Comparison of ENCODE assay signal across 21 cellular contexts in genomic region chr7:19407270-19407669, GRCh38.
"Had no signal": no experiment of that assay in that cellular context is flagged by ENCODE, and none has a peak within 500 bp of the region (broad histone marks: within the 10 kb centered on the region; RNA-seq: fewer than 3 reads in every experiment).

No MANE protein-coding gene starts in this region.

- H3K4me3 ChIP-seq: heart left ventricle, mucosa of descending colon, spleen, testis, tibial nerve, upper lobe of right lung, vagina had no signal

- H3K36me3 Mint-ChIP-seq: natural killer cell; stimulated activated naive B cell treated with anti-CD40 and anti-IgM and Interleukin-4, amounts not matched to agents 10 μg/mL and 1 μg/mL and 100 μg/mL, for 72 hours had no signal

- DNase-seq: effector CD4-positive, alpha-beta T cell; foreskin melanocyte; heart left ventricle; hypothalamus; kidney glomerular epithelial cell; mammary epithelial cell; mucosa of descending colon; natural killer cell; posterior cingulate gyrus; spleen; stimulated activated CD4-positive, alpha-beta T cell treated with anti-CD3 and anti-CD28 coated beads, Interleukin-15, amount 100 ng/mL, for 24 hours; stimulated activated CD4-positive, alpha-beta T cell treated with anti-CD3 and anti-CD28 coated beads, Interleukin-1b, Interleukin-23, amount 100 ng/mL, for 48 hours; stimulated activated CD4-positive, alpha-beta T cell treated with anti-CD3 and anti-CD28 coated beads, Interleukin-4, amount 100 ng/mL, for 24 hours; stimulated activated naive B cell treated with anti-CD40 and anti-IgM and Interleukin-4, amounts not matched to agents 10 μg/mL and 1 μg/mL and 100 μg/mL, for 72 hours; stimulated activated naive CD8-positive, alpha-beta T cell treated with anti-CD3 and anti-CD28 coated beads, Interleukin-15, amount 100 ng/mL, for 72 hours; testis; upper lobe of right lung had no signal

- H3K4me1 ChIP-seq: heart left ventricle, spleen, testis, tibial nerve, upper lobe of right lung, vagina had no signal

- H3K4me1 Mint-ChIP-seq: neural crest cell; stimulated activated naive B cell treated with anti-CD40 and anti-IgM and Interleukin-4, amounts not matched to agents 10 μg/mL and 1 μg/mL and 100 μg/mL, for 72 hours; stimulated activated naive CD8-positive, alpha-beta T cell treated with anti-CD3 and anti-CD28 coated beads, Interleukin-15, amount 100 ng/mL, for 72 hours had no signal

- ATAC-seq: heart left ventricle; mucosa of descending colon; natural killer cell; sciatic nerve; stimulated activated naive B cell treated with anti-CD40 and anti-IgM and Interleukin-4, amounts not matched to agents 10 μg/mL and 1 μg/mL and 100 μg/mL, for 72 hours; stimulated activated naive CD8-positive, alpha-beta T cell treated with anti-CD3 and anti-CD28 coated beads, Interleukin-15, amount 100 ng/mL, for 72 hours; upper lobe of right lung had no signal

- H3K27ac ChIP-seq: heart left ventricle, spleen, testis, tibial nerve, upper lobe of right lung, vagina had no signal

- H3K9me3 Mint-ChIP-seq: natural killer cell; neural crest cell; stimulated activated naive B cell treated with anti-CD40 and anti-IgM and Interleukin-4, amounts not matched to agents 10 μg/mL and 1 μg/mL and 100 μg/mL, for 72 hours; stimulated activated naive CD8-positive, alpha-beta T cell treated with anti-CD3 and anti-CD28 coated beads, Interleukin-15, amount 100 ng/mL, for 72 hours had no signal

- H3K4me3 Mint-ChIP-seq: natural killer cell; neural crest cell; stimulated activated naive B cell treated with anti-CD40 and anti-IgM and Interleukin-4, amounts not matched to agents 10 μg/mL and 1 μg/mL and 100 μg/mL, for 72 hours; stimulated activated naive CD8-positive, alpha-beta T cell treated with anti-CD3 and anti-CD28 coated beads, Interleukin-15, amount 100 ng/mL, for 72 hours had no signal

- H3K27ac Mint-ChIP-seq: natural killer cell; stimulated activated naive B cell treated with anti-CD40 and anti-IgM and Interleukin-4, amounts not matched to agents 10 μg/mL and 1 μg/mL and 100 μg/mL, for 72 hours; stimulated activated naive CD8-positive, alpha-beta T cell treated with anti-CD3 and anti-CD28 coated beads, Interleukin-15, amount 100 ng/mL, for 72 hours had no signal

- H3K27me3 Mint-ChIP-seq: stimulated activated naive B cell treated with anti-CD40 and anti-IgM and Interleukin-4, amounts not matched to agents 10 μg/mL and 1 μg/mL and 100 μg/mL, for 72 hours; stimulated activated naive CD8-positive, alpha-beta T cell treated with anti-CD3 and anti-CD28 coated beads, Interleukin-15, amount 100 ng/mL, for 72 hours had no signal

- H3K9me3 ChIP-seq: heart left ventricle, spleen, testis, tibial nerve, upper lobe of right lung, vagina had no signal

- H3K36me3 ChIP-seq: heart left ventricle, spleen, tibial nerve, upper lobe of right lung, vagina had no signal

- H3K27me3 ChIP-seq: heart left ventricle, spleen, testis, tibial nerve, upper lobe of right lung, vagina had no signal
